In the genomic region with DNA sequence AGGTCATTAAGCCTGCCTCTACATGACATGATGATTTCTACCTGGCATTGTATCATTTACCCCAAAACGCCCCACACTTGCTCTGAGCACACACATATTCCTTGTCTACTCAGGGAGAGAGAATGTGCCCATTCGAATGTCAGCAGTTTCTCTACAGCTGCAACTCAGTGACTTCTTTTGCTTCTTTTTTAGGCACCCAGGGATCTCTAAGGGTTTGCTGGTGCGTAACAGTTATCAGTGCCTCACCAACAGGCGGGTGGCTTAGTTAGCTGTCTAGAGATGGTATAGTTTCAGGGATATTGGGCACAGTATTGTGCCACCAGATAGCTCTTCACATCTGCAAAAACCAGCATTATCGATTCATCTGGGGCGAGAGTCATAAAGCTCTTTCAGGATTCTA, we compare ENCODE assay signal across 24 cellular contexts.
"Had no signal": no experiment of that assay in that cellular context is flagged by ENCODE, and none has a peak within 500 bp of the region (broad histone marks: within the 10 kb centered on the region; RNA-seq: fewer than 3 reads in every experiment).

No MANE protein-coding gene starts in this region.

- H3K36me3 ChIP-seq: colonic mucosa, esophagus squamous epithelium, gastrocnemius medialis, heart left ventricle, heart right ventricle had no signal

- ATAC-seq: effector memory CD8-positive, alpha-beta T cell; esophagus mucosa; foreskin keratinocyte; gastrocnemius medialis; gastroesophageal sphincter; heart left ventricle; heart right ventricle had no signal

- H3K4me3 ChIP-seq: colonic mucosa, coronary artery, dorsolateral prefrontal cortex, esophagus muscularis mucosa, esophagus squamous epithelium, gastrocnemius medialis, gastroesophageal sphincter, heart left ventricle, heart right ventricle had no signal

- H3K9me3 ChIP-seq: colonic mucosa, esophagus muscularis mucosa, esophagus squamous epithelium, gastrocnemius medialis, gastroesophageal sphincter, heart left ventricle, heart right ventricle had no signal

- DNase-seq: colonic mucosa; cortex of kidney; dermis blood vessel endothelial cell; dorsolateral prefrontal cortex; effector CD4-positive, alpha-beta T cell; effector CD8-positive, alpha-beta T cell; effector memory CD4-positive, alpha-beta T cell; effector memory CD8-positive, alpha-beta T cell; endodermal cell; erythroblast; esophagus squamous epithelium; foreskin fibroblast; foreskin keratinocyte; foreskin melanocyte; gastrocnemius medialis; glutamatergic neuron; head of caudate nucleus; heart left ventricle; heart right ventricle had no signal

- H3K27me3 ChIP-seq: colonic mucosa, dorsolateral prefrontal cortex, esophagus muscularis mucosa, esophagus squamous epithelium, foreskin keratinocyte, gastrocnemius medialis, gastroesophageal sphincter, heart left ventricle, heart right ventricle had no signal

- H3K27ac ChIP-seq: colonic mucosa, coronary artery, dorsolateral prefrontal cortex, epithelial cell of prostate, esophagus muscularis mucosa, esophagus squamous epithelium, foreskin keratinocyte, gastrocnemius medialis, gastroesophageal sphincter, heart left ventricle, heart right ventricle had no signal

- H3K4me1 ChIP-seq: colonic mucosa, esophagus muscularis mucosa, esophagus squamous epithelium, foreskin keratinocyte, gastrocnemius medialis, gastroesophageal sphincter, heart left ventricle, heart right ventricle had no signal
